In genomic region chr15:52008698-52009434, GRCh38 we compare ENCODE assay signal across 10 cellular contexts. TPM values are rescaled to one million over a fixed set of nuclear protein-coding genes. Genes with fewer than 3 reads are reported as not detected.
DNase-seq lines count a peak whose midpoint lies in the region; ATAC-seq, FAIRE-seq and TF ChIP-seq lines count a peak whose summit lies in the region.
"Had no signal": no experiment of that assay in that cellular context is flagged by ENCODE, and none has a peak within 500 bp of the region (broad histone marks: within the 10 kb centered on the region; RNA-seq: fewer than 3 reads in every experiment).

No MANE protein-coding gene starts in this region.

- H3K4me3 ChIP-seq in WERI-Rb-1 (ENCODE audit: low read depth, low read length) (no peak overlapping the region), mammary epithelial cell (replicated peaks in 1 of 3; ENCODE audit: insufficient read depth in 1 of 3, low read depth in 2 of 3, low read length in 3 of 3) (no peak overlapping the region)

- no peaks in the 10 kb centered on the region for H3K36me3 ChIP-seq in WERI-Rb-1
- H3K36me3 ChIP-seq in mammary epithelial cell (ENCODE audit: insufficient read depth, low read length) = no peaks in the 10 kb centered on the region

- intact Hi-C loops in mammary epithelial cell (cut with micrococcal nuclease) = no loop called here

- no peak for DNase-seq in GM19239 (ENCODE audit: insufficient read length, low spot score)
- peak; percentile 72 for DNase-seq in NCI-H748 treated with DMSO at 0.1 percent for 48 hours (lab: John Stamatoyannopoulos, UW)
- DNase-seq in WERI-Rb-1 = no peak
- no peak for DNase-seq in GOT3 (lab: John Stamatoyannopoulos, UW)
- DNase-seq in mammary epithelial cell = no peak
- DNase-seq: NCI-H1694 had no signal

- BruUV-seq in mammary epithelial cell (replicated peaks; lab: Mats Ljungman, UMichigan) = no TSS peak

- H3K4me1 ChIP-seq in mammary epithelial cell (ENCODE audit: insufficient read depth, low read length) = peaks cover 60% of the 10 kb centered on the region

- H3K9ac ChIP-seq in mammary epithelial cell (ENCODE audit: insufficient read depth, low read length) = no peak overlapping the region

- H3K27ac ChIP-seq in C4-2B = peak overlapping the region; percentile 62
- no peak overlapping the region for H3K27ac ChIP-seq in WERI-Rb-1
- no peak overlapping the region for H3K27ac ChIP-seq in mammary epithelial cell (ENCODE audit: insufficient read depth, low read depth, low read length)

- H3K79me2 ChIP-seq in mammary epithelial cell (ENCODE audit: insufficient read depth, low read length) = no peaks in the 10 kb centered on the region

- FAIRE-seq in GM19239 (lab: Jason Lieb, UNC) (peak; percentile 84), endometrium (lab: Jason Lieb, UNC) (peak; percentile 29)
- FAIRE-seq: keratinocyte had no signal

- TF ChIP-seq CTCF in C4-2B (conservative IDR thresholded peaks at IDR 0.05) = no peak
- no peak for TF ChIP-seq CTCF in WERI-Rb-1 (IDR thresholded peaks at IDR 0.05; ENCODE audit: low read depth, low read length)
- no peak for TF ChIP-seq CTCF in mammary epithelial cell (conservative IDR thresholded peaks at IDR 0.05 in 1 of 2, IDR thresholded peaks at IDR 0.05 in 1 of 2; ENCODE audit: extremely low read depth in 1 of 2, insufficient read depth in 1 of 2, low read depth in 1 of 2, low read length in 2 of 2)

- CTCF ChIA-PET in mammary epithelial cell (lab: Charles Lee; ENCODE audit: low non-redundant PET) = no interaction called here

- H3K9me3 ChIP-seq in WERI-Rb-1 (ENCODE audit: severe bottlenecking) (no peaks in the 10 kb centered on the region), mammary epithelial cell (replicated peaks; ENCODE audit: insufficient read depth, low read length) (no peaks in the 10 kb centered on the region)

- no peak for ATAC-seq in GM21576 (IDR thresholded peaks at IDR 0.05; ENCODE audit: unreplicated experiment)

- dilution Hi-C loops in mammary epithelial cell (cut with HindIII; ENCODE audit: low sequenced_read_pairs) = no loop called here

- H2AFZ ChIP-seq in mammary epithelial cell (ENCODE audit: low read depth, low read length) = no peak overlapping the region

- H3K27me3 ChIP-seq in WERI-Rb-1 (ENCODE audit: insufficient read depth, low read depth, severe bottlenecking) (no peaks in the 10 kb centered on the region), mammary epithelial cell (ENCODE audit: insufficient read depth, low read length) (no peaks in the 10 kb centered on the region)

- WGBS in mammary epithelial cell (ENCODE audit: low coverage, missing lambda C conversion rate) = 93% methylated on average over 2 of the region's 2 CpGs

- no peak overlapping the region for H3K4me2 ChIP-seq in mammary epithelial cell (ENCODE audit: insufficient read depth, low read depth, low read length)

- in situ Hi-C loops in mammary epithelial cell (cut with MboI; ENCODE audit: low sequenced_read_pairs in 2 of 2) = no loop called here

- no peaks in the 10 kb centered on the region for H4K20me1 ChIP-seq in mammary epithelial cell (ENCODE audit: insufficient read depth, low read length)

RNA-seq across cellular contexts. Expression of gene MAPK6, which starts 10.2 kb away (rescaled TPM):
- total RNA-seq in mammary epithelial cell = 100 to 1,000 TPM in 1 of 2 donors, 10 to 100 TPM in 1; 99.9 to 105 TPM
- polyA plus RNA-seq in mammary epithelial cell = 42.5 TPM
- 76.9 TPM for polyA minus RNA-seq in mammary epithelial cell

RNA-seq across cellular contexts. Expression of gene LEO1, which starts 37.3 kb away (rescaled TPM):
- total RNA-seq in mammary epithelial cell = 10 to 100 TPM; 11.3 to 25.5 TPM
- polyA plus RNA-seq in mammary epithelial cell = 7.3 TPM
- 7.5 TPM for polyA minus RNA-seq in mammary epithelial cell
